Comparison of ENCODE assay signal across 7 cellular contexts in the genomic region with DNA sequence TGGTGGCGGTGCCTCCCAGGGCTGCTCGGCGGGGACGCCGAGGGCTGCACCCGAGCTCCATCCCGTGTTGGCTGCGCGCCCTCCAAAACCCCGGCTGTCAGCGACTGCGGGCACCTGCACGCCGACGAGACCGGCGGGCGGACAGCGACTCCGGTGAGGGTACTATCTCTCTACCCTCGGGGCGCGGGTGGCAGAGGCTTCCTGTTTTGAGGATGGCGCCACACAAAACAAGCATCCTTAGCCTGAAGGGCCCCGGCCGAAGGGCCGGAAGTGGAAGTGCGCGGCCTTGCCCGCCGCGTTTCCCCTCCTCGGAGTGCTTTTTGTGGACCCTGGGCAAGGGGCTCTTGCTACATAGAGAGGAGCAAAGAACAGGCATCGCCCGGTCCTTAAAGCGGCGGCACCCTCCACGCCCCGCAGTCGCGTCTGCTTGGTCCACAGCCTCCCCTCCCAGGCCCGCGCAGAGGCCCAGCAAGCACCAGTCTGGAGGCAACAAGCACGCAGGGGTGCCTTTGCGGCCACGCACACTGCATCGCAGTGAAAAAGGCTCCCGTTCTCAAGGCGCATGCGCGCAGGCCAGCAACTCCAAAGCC. TPM values are rescaled to one million over a fixed set of nuclear protein-coding genes. Genes with fewer than 3 reads are reported as not detected.
DNase-seq lines count a peak whose midpoint lies in the region; ATAC-seq and TF ChIP-seq lines count a peak whose summit lies in the region.

No MANE protein-coding gene starts in this region.

- no peaks in the 10 kb centered on the region for H3K27me3 ChIP-seq in kidney epithelial cell (ENCODE audit: control insufficient read depth, insufficient read depth, low read length)

- peak; percentile 41 for ATAC-seq in GM21717 (IDR thresholded peaks at IDR 0.05; ENCODE audit: unreplicated experiment)

- BruUV-seq in MCF 10A (replicated peaks; lab: Mats Ljungman, UMichigan) = TSS peak; percentile 77

- no peaks in the 10 kb centered on the region for H3K27me3 Mint-ChIP-seq in MCF 10A (ENCODE audit: insufficient read depth, unreplicated experiment)

- peaks cover 37% of the 10 kb centered on the region for H3K4me1 Mint-ChIP-seq in MCF 10A (ENCODE audit: insufficient read depth, unreplicated experiment)

- H3K4me3 ChIP-seq in SK-N-MC = peak overlapping the region; percentile 85
- peak overlapping the region; percentile 60 for H3K4me3 ChIP-seq in kidney epithelial cell (ENCODE audit: low read depth, low read length)

- H3K36me3 Mint-ChIP-seq in MCF 10A (ENCODE audit: insufficient read depth, unreplicated experiment) = no peaks in the 10 kb centered on the region

- H3K27ac ChIP-seq in SK-N-MC = peak overlapping the region; percentile 83

- H3K27ac Mint-ChIP-seq in MCF 10A (ENCODE audit: low read depth, unreplicated experiment) = peak overlapping the region; percentile 93

- H3K9me3 Mint-ChIP-seq in MCF 10A (ENCODE audit: unreplicated experiment) = peaks cover 5% of the 10 kb centered on the region

- POLR2A ChIA-PET in MCF 10A (lab: Yijun Ruan, JAX) = interaction anchor here (0.6 to 5.0 kb wide), 73 partner anchors 8 to 1551 kb away, joined by 3 to 47 read pairs (median 4); partner anchors contain the start of genes ITPKB, PARP1, PSEN2 and TRIM11

- TF ChIP-seq POLR2A in GM10847 (IDR thresholded peaks at IDR 0.05; ENCODE audit: extremely low read depth, insufficient read length) = peak; percentile 84

- H3K9me3 ChIP-seq in SK-N-MC (ENCODE audit: low read depth, low read length) = peaks cover 5% of the 10 kb centered on the region; the same call in 1 of the 2 replicates

- TF ChIP-seq CTCF in MCF 10A (IDR thresholded peaks at IDR 0.05; ENCODE audit: unreplicated experiment) (no peak), kidney epithelial cell (IDR thresholded peaks at IDR 0.05; ENCODE audit: insufficient read depth, low read length, poor library complexity, severe bottlenecking) (no peak)

- CTCF ChIA-PET in MCF 10A (lab: Yijun Ruan, JAX) = interaction anchor here (0.6 to 1.4 kb wide), 7 partner anchors 72 to 531 kb away, joined by 3 to 5 read pairs (median 4); no protein-coding TSS in a partner anchor

- H3K9ac ChIP-seq in SK-N-MC (ENCODE audit: insufficient read length) = peak overlapping the region; percentile 85

- H3K36me3 ChIP-seq in SK-N-MC (ENCODE audit: insufficient read depth, low read length) = no peaks in the 10 kb centered on the region
- no peaks in the 10 kb centered on the region for H3K36me3 ChIP-seq in kidney epithelial cell (ENCODE audit: control insufficient read depth, insufficient read depth, low read length)

- intact Hi-C loops in MCF 10A (cut with micrococcal nuclease) = loop anchor here (1.0 to 5.0 kb wide), 2 partner anchors 67 to 498 kb away; partner anchors contain the start of gene PSEN2

- peak overlapping the region; percentile 92 for H3K4me3 Mint-ChIP-seq in MCF 10A (ENCODE audit: unreplicated experiment)

- DNase-seq in HuH-7.5 (ENCODE audit: low spot score) (peak; percentile 39), SK-N-MC (ENCODE audit: low read depth, low spot score) (no peak), MCF 10A (ENCODE audit: unreplicated experiment) (no peak), kidney epithelial cell (ENCODE audit: low read depth) (no peak)
- DNase-seq in stimulated activated CD4-positive, alpha-beta T cell treated with anti-CD3 and anti-CD28 coated beads, Interleukin-1b, Interleukin-23, amount 100 ng/mL, for 4 hours (ENCODE audit: low read depth in 2 of 2) = peak; percentile 37 to 46

RNA-seq across cellular contexts. Expression of gene COQ8A, which starts 0.6 kb away (rescaled TPM):
- total RNA-seq in MCF 10A (2022) (22.1 and 26.4 TPM in 2 replicates), kidney epithelial cell (11.8 and 13.8 TPM in 2 replicates)

Comparison
In these comparisons a context has a peak if more than half of its experiments do, and no peak if none do; other contexts are left out.
1. DNase-seq: peak in HuH-7.5 (single experiment) and stimulated activated CD4-positive, alpha-beta T cell treated with anti-CD3 and anti-CD28 coated beads, Interleukin-1b, Interleukin-23, amount 100 ng/mL, for 4 hours (2 of 2); none in SK-N-MC (single experiment), MCF 10A (single experiment) and kidney epithelial cell (single experiment).